Comparison of ENCODE assay signal across 1 cellular context in genomic region chr15:31260646-31261265, GRCh38.
TF ChIP-seq lines count a peak whose summit lies in the region.

No MANE protein-coding gene starts in this region.

TF ChIP-seq in HepG2, 621 proteins besides CTCF, POLR2A, EP300 and RAD21 (continued from another document):
- TF ChIP-seq ZNF850 (CRISPR knock-in tag; conservative IDR thresholded peaks at IDR 0.05), result no peak
- TF ChIP-seq, protein P1, sequence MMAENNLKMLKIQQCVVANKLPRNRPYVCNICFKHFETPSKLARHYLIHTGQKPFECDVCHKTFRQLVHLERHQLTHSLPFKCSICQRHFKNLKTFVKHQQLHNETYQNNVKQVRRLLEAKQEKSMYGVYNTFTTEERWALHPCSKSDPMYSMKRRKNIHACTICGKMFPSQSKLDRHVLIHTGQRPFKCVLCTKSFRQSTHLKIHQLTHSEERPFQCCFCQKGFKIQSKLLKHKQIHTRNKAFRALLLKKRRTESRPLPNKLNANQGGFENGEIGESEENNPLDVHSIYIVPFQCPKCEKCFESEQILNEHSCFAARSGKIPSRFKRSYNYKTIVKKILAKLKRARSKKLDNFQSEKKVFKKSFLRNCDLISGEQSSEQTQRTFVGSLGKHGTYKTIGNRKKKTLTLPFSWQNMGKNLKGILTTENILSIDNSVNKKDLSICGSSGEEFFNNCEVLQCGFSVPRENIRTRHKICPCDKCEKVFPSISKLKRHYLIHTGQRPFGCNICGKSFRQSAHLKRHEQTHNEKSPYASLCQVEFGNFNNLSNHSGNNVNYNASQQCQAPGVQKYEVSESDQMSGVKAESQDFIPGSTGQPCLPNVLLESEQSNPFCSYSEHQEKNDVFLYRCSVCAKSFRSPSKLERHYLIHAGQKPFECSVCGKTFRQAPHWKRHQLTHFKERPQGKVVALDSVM (CRISPR knock-in tag; IDR thresholded peaks at IDR 0.05), result 0 out of 2 replicates have a peak, but pooled peaks have one; percentile 2
- no peak for TF ChIP-seq ZNF430 (CRISPR knock-in tag; IDR thresholded peaks at IDR 0.05)
- TF ChIP-seq ZBTB1 (CRISPR knock-in tag; IDR thresholded peaks at IDR 0.05; ENCODE audit: borderline replicate concordance), result no peak
- no peak for TF ChIP-seq BRD4 (CRISPR knock-in tag; IDR thresholded peaks at IDR 0.05)
- TF ChIP-seq HNF4A (CRISPR knock-in tag; IDR thresholded peaks at IDR 0.05), result peak; percentile 50; the same call in 1 of the 2 replicates
- no peak for TF ChIP-seq SMAD3 (CRISPR knock-in tag; IDR thresholded peaks at IDR 0.05)
- TF ChIP-seq NR2F6 (IDR thresholded peaks at IDR 0.05), result peak; percentile 28; the same call in 1 of the 2 replicates
- no peak for TF ChIP-seq NR2F6 (CRISPR knock-in tag; IDR thresholded peaks at IDR 0.05)
- no peak for TF ChIP-seq SRSF9 (IDR thresholded peaks at IDR 0.05; ENCODE audit: borderline replicate concordance, insufficient read depth, low read depth, low read length, poor library complexity, severe bottlenecking)
- no peak for TF ChIP-seq SMAD1 (CRISPR knock-in tag; IDR thresholded peaks at IDR 0.05; ENCODE audit: borderline replicate concordance, low read depth)
